Comparison of ENCODE assay signal across 1 cellular context in the genomic region with DNA sequence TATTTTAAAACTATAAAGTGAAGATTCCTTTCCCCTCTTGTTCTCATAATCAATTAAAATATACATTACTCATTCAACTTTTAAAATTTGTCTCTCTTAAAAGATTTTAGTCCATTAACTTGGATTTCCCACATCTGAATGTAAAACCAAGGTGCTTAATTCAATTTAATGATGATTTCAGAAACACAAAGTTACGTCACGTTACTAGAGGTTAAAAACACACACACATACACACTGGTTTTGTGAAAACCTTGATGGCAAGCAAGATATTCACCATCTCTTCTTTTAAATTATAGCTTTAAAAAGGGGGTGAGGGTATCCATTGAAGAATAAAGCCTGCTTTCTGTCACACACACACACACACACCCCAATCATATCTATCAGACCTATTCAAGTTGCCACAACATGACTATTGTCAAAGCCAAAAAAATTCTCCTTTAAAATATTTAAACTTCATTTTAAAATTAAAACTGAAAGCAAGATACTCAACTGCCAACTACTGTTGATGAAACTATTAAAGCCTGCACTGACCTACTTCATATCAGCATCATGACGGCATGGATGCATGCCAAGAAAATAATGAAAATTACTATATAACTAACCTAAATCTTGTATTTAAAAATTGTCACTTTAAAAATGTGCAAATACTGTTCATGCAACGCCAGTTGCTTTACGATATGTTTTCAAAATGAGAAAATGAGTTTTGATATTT.
TF ChIP-seq lines count a peak whose summit lies in the region.

No MANE protein-coding gene starts in this region.

TF ChIP-seq in WTC11, 78 proteins besides CTCF, POLR2A, EP300 and RAD21 (continued from another document):
- TF ChIP-seq, protein P1, sequence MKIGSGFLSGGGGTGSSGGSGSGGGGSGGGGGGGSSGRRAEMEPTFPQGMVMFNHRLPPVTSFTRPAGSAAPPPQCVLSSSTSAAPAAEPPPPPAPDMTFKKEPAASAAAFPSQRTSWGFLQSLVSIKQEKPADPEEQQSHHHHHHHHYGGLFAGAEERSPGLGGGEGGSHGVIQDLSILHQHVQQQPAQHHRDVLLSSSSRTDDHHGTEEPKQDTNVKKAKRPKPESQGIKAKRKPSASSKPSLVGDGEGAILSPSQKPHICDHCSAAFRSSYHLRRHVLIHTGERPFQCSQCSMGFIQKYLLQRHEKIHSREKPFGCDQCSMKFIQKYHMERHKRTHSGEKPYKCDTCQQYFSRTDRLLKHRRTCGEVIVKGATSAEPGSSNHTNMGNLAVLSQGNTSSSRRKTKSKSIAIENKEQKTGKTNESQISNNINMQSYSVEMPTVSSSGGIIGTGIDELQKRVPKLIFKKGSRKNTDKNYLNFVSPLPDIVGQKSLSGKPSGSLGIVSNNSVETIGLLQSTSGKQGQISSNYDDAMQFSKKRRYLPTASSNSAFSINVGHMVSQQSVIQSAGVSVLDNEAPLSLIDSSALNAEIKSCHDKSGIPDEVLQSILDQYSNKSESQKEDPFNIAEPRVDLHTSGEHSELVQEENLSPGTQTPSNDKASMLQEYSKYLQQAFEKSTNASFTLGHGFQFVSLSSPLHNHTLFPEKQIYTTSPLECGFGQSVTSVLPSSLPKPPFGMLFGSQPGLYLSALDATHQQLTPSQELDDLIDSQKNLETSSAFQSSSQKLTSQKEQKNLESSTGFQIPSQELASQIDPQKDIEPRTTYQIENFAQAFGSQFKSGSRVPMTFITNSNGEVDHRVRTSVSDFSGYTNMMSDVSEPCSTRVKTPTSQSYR (CRISPR knock-in tag; IDR thresholded peaks at IDR 0.05), result no peak
- TF ChIP-seq SP1 (CRISPR knock-in tag; conservative IDR thresholded peaks at IDR 0.05), result no peak
- no peak for TF ChIP-seq E2F5 (CRISPR knock-in tag; IDR thresholded peaks at IDR 0.05)
- TF ChIP-seq, protein P2, sequence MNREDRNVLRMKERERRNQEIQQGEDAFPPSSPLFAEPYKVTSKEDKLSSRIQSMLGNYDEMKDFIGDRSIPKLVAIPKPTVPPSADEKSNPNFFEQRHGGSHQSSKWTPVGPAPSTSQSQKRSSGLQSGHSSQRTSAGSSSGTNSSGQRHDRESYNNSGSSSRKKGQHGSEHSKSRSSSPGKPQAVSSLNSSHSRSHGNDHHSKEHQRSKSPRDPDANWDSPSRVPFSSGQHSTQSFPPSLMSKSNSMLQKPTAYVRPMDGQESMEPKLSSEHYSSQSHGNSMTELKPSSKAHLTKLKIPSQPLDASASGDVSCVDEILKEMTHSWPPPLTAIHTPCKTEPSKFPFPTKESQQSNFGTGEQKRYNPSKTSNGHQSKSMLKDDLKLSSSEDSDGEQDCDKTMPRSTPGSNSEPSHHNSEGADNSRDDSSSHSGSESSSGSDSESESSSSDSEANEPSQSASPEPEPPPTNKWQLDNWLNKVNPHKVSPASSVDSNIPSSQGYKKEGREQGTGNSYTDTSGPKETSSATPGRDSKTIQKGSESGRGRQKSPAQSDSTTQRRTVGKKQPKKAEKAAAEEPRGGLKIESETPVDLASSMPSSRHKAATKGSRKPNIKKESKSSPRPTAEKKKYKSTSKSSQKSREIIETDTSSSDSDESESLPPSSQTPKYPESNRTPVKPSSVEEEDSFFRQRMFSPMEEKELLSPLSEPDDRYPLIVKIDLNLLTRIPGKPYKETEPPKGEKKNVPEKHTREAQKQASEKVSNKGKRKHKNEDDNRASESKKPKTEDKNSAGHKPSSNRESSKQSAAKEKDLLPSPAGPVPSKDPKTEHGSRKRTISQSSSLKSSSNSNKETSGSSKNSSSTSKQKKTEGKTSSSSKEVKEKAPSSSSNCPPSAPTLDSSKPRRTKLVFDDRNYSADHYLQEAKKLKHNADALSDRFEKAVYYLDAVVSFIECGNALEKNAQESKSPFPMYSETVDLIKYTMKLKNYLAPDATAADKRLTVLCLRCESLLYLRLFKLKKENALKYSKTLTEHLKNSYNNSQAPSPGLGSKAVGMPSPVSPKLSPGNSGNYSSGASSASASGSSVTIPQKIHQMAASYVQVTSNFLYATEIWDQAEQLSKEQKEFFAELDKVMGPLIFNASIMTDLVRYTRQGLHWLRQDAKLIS (CRISPR knock-in tag; IDR thresholded peaks at IDR 0.05; ENCODE audit: borderline replicate concordance), result no peak
- TF ChIP-seq STAT6 (CRISPR knock-in tag; conservative IDR thresholded peaks at IDR 0.05; ENCODE audit: low read depth), result no peak
- no peak for TF ChIP-seq SOX15 (CRISPR knock-in tag; IDR thresholded peaks at IDR 0.05)
- TF ChIP-seq NR3C1 (CRISPR knock-in tag; conservative IDR thresholded peaks at IDR 0.05; ENCODE audit: low read depth), result no peak
- TF ChIP-seq NR1H2 (CRISPR knock-in tag; IDR thresholded peaks at IDR 0.05), result no peak
- no peak for TF ChIP-seq JAZF1 (CRISPR knock-in tag; IDR thresholded peaks at IDR 0.05)
